ENCODE assay signal across 8 cellular contexts in genomic region chr7:73577627-73578341, GRCh38. TPM values are rescaled to one million over a fixed set of nuclear protein-coding genes. Genes with fewer than 3 reads are reported as not detected.
A peak's percentile ranks its signal among the peaks of the same experiment; 100 is the strongest.
DNase-seq lines count a peak whose midpoint lies in the region; ATAC-seq, FAIRE-seq and TF ChIP-seq lines count a peak whose summit lies in the region.

No MANE protein-coding gene starts in this region.

- peak overlapping the region; percentile 93 for H3K27ac ChIP-seq in CD4-positive, CD25-positive, alpha-beta regulatory T cell (ENCODE audit: insufficient read depth, low read length, poor library complexity, severe bottlenecking)
- H3K27ac ChIP-seq in lower lobe of right lung (peak overlapping the region; percentile 90), uterus (peak overlapping the region; percentile 80 to 95)

- intact Hi-C loops in lower lobe of right lung (cut with DNase I) (no loop called here), uterus (cut with DNase I; ENCODE audit: low total_unique reads) (loop anchor here (10.0 kb wide), 1 partner anchor 53 kb away; the partner anchor contains the start of gene BAZ1B)

- H2AFZ ChIP-seq in Loucy (ENCODE audit: low read length), result peak overlapping the region; percentile 75

- ATAC-seq in CD4-positive, CD25-positive, alpha-beta regulatory T cell (ENCODE audit: low read depth in 2 of 2), result no peak
- ATAC-seq in GM21367 (IDR thresholded peaks at IDR 0.05; ENCODE audit: unreplicated experiment) (peak; percentile 8), lower lobe of right lung (peak; percentile 33 to 54)

- peaks cover 0 to 31% (median 8%) of the 10 kb centered on the region in 4 donors for H3K4me1 Mint-ChIP-seq in CD4-positive, CD25-positive, alpha-beta regulatory T cell

- H3K36me3 Mint-ChIP-seq in CD4-positive, CD25-positive, alpha-beta regulatory T cell, result peaks cover 17% of the 10 kb centered on the region

- H3K9me3 ChIP-seq in CD4-positive, CD25-positive, alpha-beta regulatory T cell (ENCODE audit: control insufficient read depth in 2 of 2, low read length in 2 of 2), result no peaks in the 10 kb centered on the region
- H3K9me3 ChIP-seq in Loucy (ENCODE audit: insufficient read depth, low read depth, low read length) (no peaks in the 10 kb centered on the region), lower lobe of right lung (no peaks in the 10 kb centered on the region), uterus (no peaks in the 10 kb centered on the region)

- H3K36me3 ChIP-seq in CD4-positive, CD25-positive, alpha-beta regulatory T cell (ENCODE audit: control insufficient read depth, insufficient read depth, low read length), result peaks cover 19% of the 10 kb centered on the region
- H3K36me3 ChIP-seq in Loucy (ENCODE audit: insufficient read depth, low read length) (peaks cover 18% of the 10 kb centered on the region; the same call in 1 of the 2 replicates), bronchial epithelial cell (ENCODE audit: control insufficient read depth, insufficient read depth, low read length) (peaks cover 20% of the 10 kb centered on the region), lower lobe of right lung (peaks cover 37% of the 10 kb centered on the region), uterus (no peaks in the 10 kb centered on the region)

- no peak for TF ChIP-seq POLR2A in uterus (IDR thresholded peaks at IDR 0.05)

- H3K4me2 ChIP-seq in Loucy (ENCODE audit: low read depth, low read length, poor library complexity, severe bottlenecking), result peak overlapping the region; percentile 90

- peak overlapping the region; percentile 98 for H3K9ac ChIP-seq in Loucy (ENCODE audit: low read depth, low read length, poor library complexity, severe bottlenecking)

- TF ChIP-seq CTCF in Loucy (conservative IDR thresholded peaks at IDR 0.05; ENCODE audit: low read length) (no peak), bronchial epithelial cell (IDR thresholded peaks at IDR 0.05; ENCODE audit: insufficient read depth, low read length, severe bottlenecking) (no peak), lower lobe of right lung (IDR thresholded peaks at IDR 0.05) (no peak), uterus (IDR thresholded peaks at IDR 0.05) (no peak)

- no peak for DNase-seq in CD4-positive, CD25-positive, alpha-beta regulatory T cell
- DNase-seq in bronchial epithelial cell (ENCODE audit: low read depth) (no peak), lower lobe of right lung (peak; percentile 43), uterus (no peak), HPDE6-E6E7 (ENCODE audit: extremely low spot score) (no peak), NCI-H1694 treated with DMSO at 0.1 percent for 48 hours (lab: John Stamatoyannopoulos, UW) (no peak)

- peak overlapping the region; percentile 42 to 97 (median 60) for H3K27ac Mint-ChIP-seq in CD4-positive, CD25-positive, alpha-beta regulatory T cell

- no peaks in the 10 kb centered on the region for H3K9me3 Mint-ChIP-seq in CD4-positive, CD25-positive, alpha-beta regulatory T cell

- H3K27me3 Mint-ChIP-seq in CD4-positive, CD25-positive, alpha-beta regulatory T cell, result no peaks in the 10 kb centered on the region

- H3F3A ChIP-seq in Loucy (ENCODE audit: low read depth), result no peaks in the 10 kb centered on the region

- H3K79me2 ChIP-seq in Loucy (ENCODE audit: insufficient read depth, low read length), result peaks cover 50% of the 10 kb centered on the region

- H3K9me2 ChIP-seq in Loucy (replicated peaks; ENCODE audit: low read depth, low read length), result no peaks in the 10 kb centered on the region

- peaks cover 21% of the 10 kb centered on the region for H3K4me1 ChIP-seq in CD4-positive, CD25-positive, alpha-beta regulatory T cell (ENCODE audit: control insufficient read depth, insufficient read depth, low read length, poor library complexity, severe bottlenecking)
- peaks cover 19% of the 10 kb centered on the region for H3K4me1 ChIP-seq in Loucy (ENCODE audit: insufficient read depth, low read length, poor library complexity, severe bottlenecking)
- H3K4me1 ChIP-seq in lower lobe of right lung, result peaks cover 43% of the 10 kb centered on the region
- peaks cover 0 to 4% of the 10 kb centered on the region in 2 donors for H3K4me1 ChIP-seq in uterus

- peak overlapping the region; percentile 71 for H3K4me3 ChIP-seq in CD4-positive, CD25-positive, alpha-beta regulatory T cell (ENCODE audit: low read depth, low read length)
- H3K4me3 ChIP-seq in Loucy (ENCODE audit: low read length, poor library complexity, severe bottlenecking), result peak overlapping the region; percentile 99
- H3K4me3 ChIP-seq in bronchial epithelial cell (ENCODE audit: low read depth, low read length), result peak overlapping the region; percentile 52
- peak overlapping the region; percentile 86 for H3K4me3 ChIP-seq in lower lobe of right lung
- H3K4me3 ChIP-seq in uterus, result peak overlapping the region; percentile 74 to 96

- H3K4me3 Mint-ChIP-seq in CD4-positive, CD25-positive, alpha-beta regulatory T cell, result peak overlapping the region; percentile 89 to 94 (median 93)

- FAIRE-seq in bronchial epithelial cell (lab: Jason Lieb, UNC), result no peak

- H4K20me1 ChIP-seq in Loucy (ENCODE audit: insufficient read depth, low read length, poor library complexity, severe bottlenecking), result peaks cover 28% of the 10 kb centered on the region

- H3K27me3 ChIP-seq in CD4-positive, CD25-positive, alpha-beta regulatory T cell (ENCODE audit: control insufficient read depth, insufficient read depth, low read length), result no peaks in the 10 kb centered on the region
- no peaks in the 10 kb centered on the region for H3K27me3 ChIP-seq in Loucy (ENCODE audit: insufficient read depth, low read length, poor library complexity, severe bottlenecking)
- no peaks in the 10 kb centered on the region for H3K27me3 ChIP-seq in bronchial epithelial cell (ENCODE audit: control insufficient read depth, insufficient read depth, low read length)
- H3K27me3 ChIP-seq in lower lobe of right lung (ENCODE audit: low read depth), result no peaks in the 10 kb centered on the region
- H3K27me3 ChIP-seq in uterus, result no peaks in the 10 kb centered on the region

RNA-seq across cellular contexts. Expression of gene TBL2, which starts 0.6 kb away (rescaled TPM):
- 12.2 TPM for total RNA-seq in CD4-positive, CD25-positive, alpha-beta regulatory T cell
- polyA plus RNA-seq in CD4-positive, CD25-positive, alpha-beta regulatory T cell, result 10 to 100 TPM; 24.1 to 32.5 (median 28.1) TPM
- total RNA-seq in bronchial epithelial cell (63.4 and 78.7 TPM in 2 replicates), lower lobe of right lung (27.9 TPM), uterus (100 to 1,000 TPM in 1 of 4 donors, 10 to 100 TPM in 3; 21.5 to 106 (median 50.9) TPM)

RNA-seq across cellular contexts. Expression of gene BCL7B, which starts 20.3 kb away (rescaled TPM):
- 126 TPM for total RNA-seq in CD4-positive, CD25-positive, alpha-beta regulatory T cell
- 100 to 1,000 TPM in 1 of 4 donors, 10 to 100 TPM in 3; 78.9 to 105 (median 89.7) TPM for polyA plus RNA-seq in CD4-positive, CD25-positive, alpha-beta regulatory T cell
- total RNA-seq in bronchial epithelial cell, result 21.3 and 23.6 TPM in 2 replicates
- 52.8 TPM for total RNA-seq in lower lobe of right lung
- 10 to 100 TPM; 13.8 to 63.5 (median 43.7) TPM for total RNA-seq in uterus

RNA-seq across cellular contexts. Expression of gene MLXIPL, which starts 46.5 kb away (rescaled TPM):
- total RNA-seq in CD4-positive, CD25-positive, alpha-beta regulatory T cell, result not detected
- not detected for polyA plus RNA-seq in CD4-positive, CD25-positive, alpha-beta regulatory T cell
- total RNA-seq in bronchial epithelial cell (under 0.01 TPM in 1 of 2 replicates, not detected in the other), lower lobe of right lung (10.7 TPM), uterus (1 to 10 TPM in 2 of 4 donors, not detected in 2; 1.7 to 1.9 TPM)

RNA-seq across cellular contexts. Expression of gene BAZ1B, which starts 55.7 kb away (rescaled TPM):
- total RNA-seq in CD4-positive, CD25-positive, alpha-beta regulatory T cell, result 61.8 TPM
- polyA plus RNA-seq in CD4-positive, CD25-positive, alpha-beta regulatory T cell, result 10 to 100 TPM; 13.0 to 14.4 (median 13.8) TPM
- total RNA-seq in bronchial epithelial cell (42.4 and 55.8 TPM in 2 replicates), lower lobe of right lung (56.0 TPM), uterus (10 to 100 TPM; 29.5 to 79.5 (median 59.8) TPM)

Comparison
In these comparisons a context has a peak if more than half of its experiments do, and no peak if none do; other contexts are left out.
1. ATAC-seq: peak in GM21367 (single experiment) and lower lobe of right lung (2 of 2); none in CD4-positive, CD25-positive, alpha-beta regulatory T cell (0 of 2).
2. Peak in every context shown above with its lines, with median percentiles within 50 percentile points of each other: H3K27ac ChIP-seq and H3K4me3 ChIP-seq.